8 cellular contexts compared by ENCODE assay signal in the genomic region with DNA sequence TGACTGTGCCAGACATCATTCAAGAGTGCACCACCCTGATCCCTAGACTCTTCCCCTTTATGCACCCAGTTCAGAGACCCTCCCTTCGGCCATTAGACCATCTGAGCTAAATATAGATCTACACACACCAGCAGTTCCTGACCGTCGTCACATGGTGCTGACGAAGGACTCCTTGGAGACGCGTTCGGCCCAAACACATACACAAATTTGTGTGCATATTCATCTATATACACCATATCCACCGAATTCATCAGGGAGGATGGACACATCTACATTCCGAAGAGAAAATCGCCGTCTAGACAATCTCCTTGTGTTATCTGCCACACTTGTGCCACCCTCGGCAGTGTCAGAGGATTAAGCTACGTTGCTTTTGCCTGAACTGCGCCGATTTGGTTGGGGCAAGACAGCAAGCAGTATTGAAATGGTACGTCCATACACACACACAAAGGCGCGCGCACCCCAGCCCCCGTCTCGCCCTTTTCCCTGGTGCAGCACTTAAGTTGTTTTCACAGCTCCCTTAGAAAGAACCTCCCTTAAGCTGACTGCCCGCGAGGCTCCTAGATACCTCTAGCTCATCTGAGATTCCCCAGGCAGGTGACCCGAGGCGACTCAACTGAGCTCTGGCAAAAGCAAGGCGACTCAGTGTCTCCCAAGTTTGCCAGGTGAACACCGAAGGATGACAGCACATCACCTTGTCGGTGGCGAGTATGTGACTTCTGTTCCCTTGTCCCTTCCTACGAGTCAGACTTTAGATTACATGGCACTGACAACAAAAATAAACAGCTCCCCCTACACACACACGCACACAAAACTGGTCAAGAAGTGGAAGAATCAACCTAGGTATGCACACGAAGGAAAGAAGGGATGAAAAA. TPM values are rescaled to one million over a fixed set of nuclear protein-coding genes. Genes with fewer than 3 reads are reported as not detected.
A peak's percentile ranks its signal among the peaks of the same experiment; 100 is the strongest.
DNase-seq lines count a peak whose midpoint lies in the region; ATAC-seq and TF ChIP-seq lines count a peak whose summit lies in the region.

No MANE protein-coding gene starts in this region.

- DNase-seq in NCI-H82 (lab: John Stamatoyannopoulos, UW) (peak; percentile 81), germinal center (ENCODE audit: low spot score) (peak; percentile 24), neural crest cell (ENCODE audit: low read depth, low spot score) (no peak), type B pancreatic cell (ENCODE audit: extremely low spot score, unreplicated experiment) (no peak), NOMO-1 treated with dmso at 0.1 percent for 144 hours (lab: John Stamatoyannopoulos, UW; ENCODE audit: unreplicated experiment) (no peak)
- DNase-seq in activated naive CD4-positive, alpha-beta T cell (lab: John Stamatoyannopoulos, UW): peak; percentile 1 to 26 (median 14)

- H3K27ac Mint-ChIP-seq in neural crest cell (ENCODE audit: unreplicated experiment) (no peak overlapping the region), type B pancreatic cell (peak overlapping the region; percentile 86)

- peak overlapping the region; percentile 83 for H3K4me3 ChIP-seq in GM08714 (ENCODE audit: low read length)

- H3K9me3 Mint-ChIP-seq in neural crest cell (no peaks in the 10 kb centered on the region), type B pancreatic cell (no peaks in the 10 kb centered on the region)

- ATAC-seq in GM18873 (IDR thresholded peaks at IDR 0.05; ENCODE audit: low FRiP score, unreplicated experiment): no peak

- H3K4me1 Mint-ChIP-seq in neural crest cell: peaks cover 25% of the 10 kb centered on the region
- H3K4me1 Mint-ChIP-seq in type B pancreatic cell (ENCODE audit: unreplicated experiment): peaks cover 30% of the 10 kb centered on the region

- H3K36me3 Mint-ChIP-seq in neural crest cell (ENCODE audit: low read depth) (no peaks in the 10 kb centered on the region), type B pancreatic cell (no peaks in the 10 kb centered on the region)

- H3K4me3 Mint-ChIP-seq in neural crest cell: peak overlapping the region; percentile 84
- peak overlapping the region; percentile 93 for H3K4me3 Mint-ChIP-seq in type B pancreatic cell

- peak; percentile 7 for TF ChIP-seq CTCF in neural crest cell (conservative IDR thresholded peaks at IDR 0.05)
- TF ChIP-seq CTCF in type B pancreatic cell (conservative IDR thresholded peaks at IDR 0.05): no peak

- H3K27me3 Mint-ChIP-seq in neural crest cell (ENCODE audit: low read depth) (peaks cover 67% of the 10 kb centered on the region), type B pancreatic cell (peaks cover 21% of the 10 kb centered on the region)

RNA-seq across cellular contexts. Expression of a gene that starts 1.0 kb away (rescaled TPM):
- total RNA-seq in neural crest cell: 1.7 and 1.9 TPM in 2 replicates
- total RNA-seq in type B pancreatic cell (ENCODE audit: low replicate concordance): 8.3 and 11.0 TPM in 2 replicates

Comparison
In these comparisons a context has a peak if more than half of its experiments do, and no peak if none do; other contexts are left out.
1. DNase-seq: peak in NCI-H82 (single experiment), activated naive CD4-positive, alpha-beta T cell (4 of 4) and germinal center (single experiment); none in neural crest cell (single experiment), type B pancreatic cell (single experiment) and NOMO-1 treated with dmso at 0.1 percent for 144 hours (single experiment).